ENCODE assay signal across 27 cellular contexts in the genomic region with DNA sequence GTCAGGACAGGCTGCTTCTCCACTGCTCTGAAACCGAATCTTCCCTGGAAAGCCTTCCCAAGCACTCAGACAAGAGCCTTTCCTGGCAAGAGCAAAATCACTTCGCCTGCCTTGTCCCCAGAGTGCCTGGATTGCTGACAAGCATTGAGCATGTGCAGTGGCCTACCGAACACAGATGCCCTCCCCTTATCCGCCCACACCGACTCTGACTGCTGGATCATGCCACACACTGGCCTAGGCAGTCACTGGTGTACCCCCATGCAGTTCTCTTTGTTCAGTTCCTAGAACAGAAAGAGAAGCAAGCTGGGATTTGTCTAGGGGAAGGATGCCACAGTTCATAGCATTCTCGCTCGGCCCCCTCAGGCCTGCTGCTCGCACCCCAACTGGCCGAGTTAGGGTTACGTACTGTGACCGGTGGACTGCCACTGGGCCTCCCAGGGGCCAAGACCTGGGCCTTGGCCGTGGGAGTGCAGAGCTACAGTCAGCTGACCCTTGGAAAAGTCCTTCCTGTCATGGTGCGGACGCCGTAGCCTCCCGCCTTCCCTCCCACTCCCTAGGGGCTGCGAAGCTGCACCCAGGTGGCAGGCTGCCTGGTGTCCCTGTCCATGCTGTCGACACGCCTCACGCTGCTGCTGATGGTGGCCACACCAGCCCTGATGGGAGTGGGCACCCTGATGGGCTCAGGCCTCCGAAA. TPM values are rescaled to one million over a fixed set of nuclear protein-coding genes. Genes with fewer than 3 reads are reported as not detected.
DNase-seq lines count a peak whose midpoint lies in the region; ATAC-seq, FAIRE-seq and TF ChIP-seq lines count a peak whose summit lies in the region.
"Had no signal": no experiment of that assay in that cellular context is flagged by ENCODE, and none has a peak within 500 bp of the region (broad histone marks: within the 10 kb centered on the region; RNA-seq: fewer than 3 reads in every experiment).

No MANE protein-coding gene starts in this region.

- H2AFZ ChIP-seq in K562 (ENCODE audit: low read depth, low read length), result no peak overlapping the region

- H3K9me3 ChIP-seq in right cardiac atrium (ENCODE audit: control insufficient read depth, low read length) (no peaks in the 10 kb centered on the region), K562 (replicated peaks; ENCODE audit: control insufficient read depth, insufficient read depth, low read depth, low read length) (no peaks in the 10 kb centered on the region), skeletal muscle tissue (ENCODE audit: control insufficient read depth in 3 of 3, low read length in 3 of 3) (no peaks in the 10 kb centered on the region)
- H3K9me3 ChIP-seq: BLaER1 treated with 17β-estradiol and CSF1 and Interleukin-3, amounts not matched to agents 10 nM and 100 nM; SJCRH30 had no signal

- CTCF ChIA-PET in K562 (lab: Yijun Ruan, JAX; ENCODE audit: low intra/inter-chr PET ratio), result no interaction called here
- CTCF ChIA-PET in Calu3 (lab: Charles Lee), result no interaction called here

- POLR2A ChIA-PET in K562 (lab: Yijun Ruan, JAX), result interaction anchor here (0.6 to 1.3 kb wide), 5 partner anchors 9 to 1140 kb away, joined by 3 to 5 read pairs (median 3); partner anchors contain the start of genes FASTK and TMUB1

- TF ChIP-seq EP300 in K562 (IDR thresholded peaks at IDR 0.05; ENCODE audit: low read length), result no peak

- H3K4me1 Mint-ChIP-seq in Calu3 (ENCODE audit: low read depth, unreplicated experiment), result peaks cover 17% of the 10 kb centered on the region

- DNase-seq in Right ventricle myocardium inferior (ENCODE audit: missing footprints), result peak; percentile 57
- no peak for DNase-seq in right cardiac atrium
- no peak for DNase-seq in K562 (ENCODE audit: extremely low read depth in 1 of 4, low spot score in 3 of 4)
- peak; percentile 51 for DNase-seq in left ventricle myocardium superior
- DNase-seq in Calu3, result no peak
- no peak for DNase-seq in stimulated activated CD4-positive, alpha-beta T cell treated with anti-CD3 and anti-CD28 coated beads, Interleukin-12 subunit alpha, Interleukin-12 subunit beta, amount 100 ng/mL, for 4 hours
- DNase-seq: ACHN; CD8-positive, alpha-beta T cell; H7; KG1; NCI-H1092; NCI-H1436 treated with DMSO at 0.1 percent for 48 hours; NCI-H2029; NCI-H226; NCI-H510A treated with DMSO at 0.1 percent for 48 hours; NCI-H774; NK-92 treated with Interleukin-12 subunit alpha and Interleukin-12 subunit beta, amount 100 ng/mL, for 24 hours; SJCRH30 had no signal

- H3K27ac ChIP-seq in right cardiac atrium (ENCODE audit: low read length), result no peak overlapping the region
- no peak overlapping the region for H3K27ac ChIP-seq in K562 (ENCODE audit: extremely low read depth, low read depth, low read length)
- peak overlapping the region; percentile 31 for H3K27ac ChIP-seq in skeletal muscle tissue (ENCODE audit: low read depth, low read length)
- H3K27ac ChIP-seq: 22Rv1; BLaER1 treated with 17β-estradiol and CSF1 and Interleukin-3, amounts not matched to agents 10 nM and 100 nM; HL-60; SJCRH30 had no signal

- peaks cover 6% of the 10 kb centered on the region for H3K9me1 ChIP-seq in K562 (ENCODE audit: control insufficient read depth, insufficient read depth, low read length)

- FAIRE-seq in K562 (lab: Jason Lieb, UNC), result no peak
- FAIRE-seq: G401.6, GM12892, HepG2 had no signal

- H3K4me1 ChIP-seq in right cardiac atrium (ENCODE audit: control insufficient read depth, insufficient read depth, low read length) (no peaks in the 10 kb centered on the region), K562 (replicated peaks in 1 of 2; ENCODE audit: control insufficient read depth in 2 of 2, insufficient read depth in 2 of 2, low read length in 2 of 2) (peaks cover 16 to 63% of the 10 kb centered on the region in 2 experiments), skeletal muscle tissue (ENCODE audit: control insufficient read depth in 3 of 3, insufficient read depth in 3 of 3, low read length in 3 of 3) (peaks cover 23 to 33% (median 26%) of the 10 kb centered on the region in 3 donors)

- H3K9me3 Mint-ChIP-seq in Calu3 (ENCODE audit: low read depth, unreplicated experiment), result no peaks in the 10 kb centered on the region
- H3K9me3 Mint-ChIP-seq: CD8-positive, alpha-beta T cell had no signal

- H3K27me3 Mint-ChIP-seq in Calu3 (ENCODE audit: unreplicated experiment), result no peaks in the 10 kb centered on the region

- peaks cover 16% of the 10 kb centered on the region for H3K36me3 Mint-ChIP-seq in Calu3 (ENCODE audit: insufficient read depth, unreplicated experiment)

- H3K9ac ChIP-seq in K562 (ENCODE audit: insufficient read depth in 1 of 2, low read depth in 2 of 2, low read length in 2 of 2) (peak overlapping the region in 1 of 2 experiments; percentile 11; a peak in 2 of 4 replicates), skeletal muscle tissue (ENCODE audit: low read depth in 1 of 3, low read length in 3 of 3) (peak overlapping the region in 2 of 3 donors; percentile 43 to 68)

- ATAC-seq in Right ventricle myocardium inferior, result peak; percentile 77
- ATAC-seq in right cardiac atrium, result no peak
- ATAC-seq in K562, result no peak
- ATAC-seq in left ventricle myocardium superior, result peak; percentile 76
- ATAC-seq in GM19463 (IDR thresholded peaks at IDR 0.05; ENCODE audit: unreplicated experiment), result no peak
- ATAC-seq: CD8-positive, alpha-beta T cell; HepG2 had no signal

- H3K4me3 Mint-ChIP-seq in Calu3 (ENCODE audit: low read depth, unreplicated experiment), result no peak overlapping the region
- H3K4me3 Mint-ChIP-seq: CD8-positive, alpha-beta T cell had no signal

- H3K79me2 ChIP-seq in K562 (ENCODE audit: control insufficient read depth, insufficient read depth, low read length), result peaks cover 19% of the 10 kb centered on the region

- no peak overlapping the region for H3K27ac Mint-ChIP-seq in Calu3 (ENCODE audit: unreplicated experiment)
- H3K27ac Mint-ChIP-seq: CD8-positive, alpha-beta T cell had no signal

- 81% methylated on average over 21 of the region's 21 CpGs for WGBS in right cardiac atrium
- 86% methylated on average over 21 of the region's 21 CpGs for WGBS in K562 (ENCODE audit: insufficient coverage, low coverage, missing lambda C conversion rate)

- in situ Hi-C loops in K562 (cut with MboI), result no loop called here

- BruUV-seq in K562 (replicated peaks; lab: Mats Ljungman, UMichigan) (no TSS peak), Calu3 (replicated peaks; lab: Mats Ljungman, UMichigan) (no TSS peak)

- TF ChIP-seq CTCF in K562 (IDR thresholded peaks at IDR 0.05 in 2 of 3, conservative IDR thresholded peaks at IDR 0.05 in 1 of 3; ENCODE audit: insufficient read depth in 2 of 3, low read depth in 1 of 3, low read length in 3 of 3) (no peak), Calu3 (IDR thresholded peaks at IDR 0.05; ENCODE audit: unreplicated experiment) (no peak)

- H3K36me3 ChIP-seq in K562 (ENCODE audit: control insufficient read depth, insufficient read depth, low read length) (peaks cover 70% of the 10 kb centered on the region; the same call in 2 of the 3 replicates), skeletal muscle tissue (ENCODE audit: control insufficient read depth in 3 of 3, insufficient read depth in 3 of 3, low read length in 3 of 3) (peaks cover 33 to 39% (median 34%) of the 10 kb centered on the region in 3 donors)
- H3K36me3 ChIP-seq: SJCRH30 had no signal

- no peak overlapping the region for H3K4me3 ChIP-seq in right cardiac atrium (ENCODE audit: low read length)
- no peak overlapping the region for H3K4me3 ChIP-seq in K562
- H3K4me3 ChIP-seq in skeletal muscle tissue (ENCODE audit: low read length in 3 of 3), result no peak overlapping the region
- H3K4me3 ChIP-seq: BLaER1 treated with 17β-estradiol and CSF1 and Interleukin-3, amounts not matched to agents 10 nM and 100 nM; SJCRH30 had no signal

- no peak for TF ChIP-seq RAD21 in K562 (CRISPR knock-in tag; conservative IDR thresholded peaks at IDR 0.05 in 1 of 2, IDR thresholded peaks at IDR 0.05 in 1 of 2)

- no peaks in the 10 kb centered on the region for H3K27me3 ChIP-seq in right cardiac atrium (ENCODE audit: control insufficient read depth, insufficient read depth)
- no peaks in the 10 kb centered on the region for H3K27me3 ChIP-seq in K562 (ENCODE audit: control insufficient read depth in 2 of 2, insufficient read depth in 2 of 2, low read length in 2 of 2)
- H3K27me3 ChIP-seq in skeletal muscle tissue (ENCODE audit: control insufficient read depth in 3 of 3, insufficient read depth in 3 of 3, low read length in 3 of 3), result no peaks in the 10 kb centered on the region
- H3K27me3 ChIP-seq: BLaER1 treated with 17β-estradiol and CSF1 and Interleukin-3, amounts not matched to agents 10 nM and 100 nM; SJCRH30 had no signal

- no peak overlapping the region for H3K4me2 ChIP-seq in K562 (ENCODE audit: insufficient read depth, low read length)
- H3K4me2 ChIP-seq: BLaER1 treated with 17β-estradiol and CSF1 and Interleukin-3, amounts not matched to agents 10 nM and 100 nM had no signal

- TF ChIP-seq POLR2A in K562 (conservative IDR thresholded peaks at IDR 0.05), result no peak

- H4K20me1 ChIP-seq in K562 (replicated peaks; ENCODE audit: control insufficient read depth, insufficient read depth, low read length), result peaks cover 7% of the 10 kb centered on the region

- intact Hi-C loops in Right ventricle myocardium inferior (cut with DNase I) (no loop called here), right cardiac atrium (cut with DNase I) (no loop called here), K562 (cut with micrococcal nuclease) (no loop called here), left ventricle myocardium superior (cut with micrococcal nuclease) (no loop called here), Calu3 (cut with micrococcal nuclease; ENCODE audit: unreplicated experiment) (no loop called here)

RNA-seq across cellular contexts. Expression of gene ABCB8, which starts 6.9 kb away (rescaled TPM):
- total RNA-seq in Right ventricle myocardium inferior (24.5 TPM), right cardiac atrium (10 to 100 TPM; 20.9 to 24.5 (median 23.4) TPM), K562 (2014; rRNA removed) (63.5 and 79.1 TPM in 2 replicates), K562 (2014; rRNA removed; fragmentation: Illumina TruSeq; extraction: Trizol) (16.9 and 21.9 TPM in 2 replicates), K562 (2015; rRNA removed; fragmentation: Illumina TruSeq; extraction: Trizol) (36.3 and 38.0 TPM in 2 replicates), K562 (2021) (106 and 109 TPM in 2 replicates), left ventricle myocardium superior (29.7 TPM), skeletal muscle tissue (15.7 TPM), Calu3 (2022) (40.2 and 42.3 TPM in 2 replicates)
- polyA plus RNA-seq in right cardiac atrium (19.6 TPM), K562 (2011; rRNA removed) (27.0 and 42.2 TPM in 2 replicates), K562 (2014; fragmentation: Illumina TruSeq; extraction: Trizol) (61.4 and 89.2 TPM in 2 replicates), K562 (2014; fragmentation: Nextera tagmentation; extraction: Ambion mirVana) (1 to 10 TPM; 7.6 to 9.2 TPM), K562 (2014; rRNA removed) (73.6 and 81.3 TPM in 2 replicates)
- total RNA-seq in K562 (2011; cell fraction: chromatin; rRNA removed; ENCODE audit: low replicate concordance), result 193 and 406 TPM in 2 replicates
- total RNA-seq in K562 (2011; cell fraction: nucleolus; rRNA removed), result 266 and 270 TPM in 2 replicates
- 209 and 255 TPM in 2 replicates for total RNA-seq in K562 (2011; cell fraction: nucleoplasm; rRNA removed)
- polyA plus RNA-seq in K562 (2011; cell fraction: cytosol; rRNA removed), result 44.7 and 109 TPM in 2 replicates
- 87.0 and 201 TPM in 2 replicates for polyA plus RNA-seq in K562 (2011; cell fraction: nucleus; rRNA removed)
- polyA plus RNA-seq in K562 (2012), result 64.3 and 65.5 TPM in 2 replicates
- polyA minus RNA-seq in K562 (2011; rRNA and poly(A)+ RNA removed), result 23.8 and 38.7 TPM in 2 replicates
- polyA minus RNA-seq in K562 (2011; cell fraction: cytosol; rRNA and poly(A)+ RNA removed), result 44.9 and 63.6 TPM in 2 replicates
- 54.3 and 64.6 TPM in 2 replicates for polyA minus RNA-seq in K562 (2011; cell fraction: nucleus; rRNA and poly(A)+ RNA removed)

RNA-seq across cellular contexts. Expression of gene ATG9B, which starts 10.9 kb away (rescaled TPM):
- total RNA-seq in Right ventricle myocardium inferior (not detected), right cardiac atrium (under 1 TPM in 2 of 4 donors, not detected in 2; 0.18 to 0.23 TPM), K562 (2014; rRNA removed) (2.0 and 2.1 TPM in 2 replicates), K562 (2014; rRNA removed; fragmentation: Illumina TruSeq; extraction: Trizol) (0.64 and 1.2 TPM in 2 replicates), K562 (2015; rRNA removed; fragmentation: Illumina TruSeq; extraction: Trizol) (0.29 and 0.90 TPM in 2 replicates), K562 (2021) (2.2 and 4.7 TPM in 2 replicates), left ventricle myocardium superior (not detected), skeletal muscle tissue (not detected), Calu3 (2022) (7.9 and 17.7 TPM in 2 replicates)
- polyA plus RNA-seq in right cardiac atrium (0.43 TPM), K562 (2011; rRNA removed) (1.3 and 1.7 TPM in 2 replicates), K562 (2014; fragmentation: Illumina TruSeq; extraction: Trizol) (0.92 and 1.4 TPM in 2 replicates), K562 (2014; fragmentation: Nextera tagmentation; extraction: Ambion mirVana) (1 to 10 TPM; 5.0 to 6.9 TPM), K562 (2014; rRNA removed) (2.7 and 8.0 TPM in 2 replicates)
- total RNA-seq in K562 (2011; cell fraction: chromatin; rRNA removed; ENCODE audit: low replicate concordance), result 3.9 and 10.1 TPM in 2 replicates
- 5.8 and 7.7 TPM in 2 replicates for total RNA-seq in K562 (2011; cell fraction: nucleolus; rRNA removed)
- total RNA-seq in K562 (2011; cell fraction: nucleoplasm; rRNA removed), result 4.8 and 12.4 TPM in 2 replicates
- polyA plus RNA-seq in K562 (2011; cell fraction: cytosol; rRNA removed), result 1.2 and 1.7 TPM in 2 replicates
- polyA plus RNA-seq in K562 (2011; cell fraction: nucleus; rRNA removed), result 5.9 and 13.7 TPM in 2 replicates
- 6.6 and 7.2 TPM in 2 replicates for polyA plus RNA-seq in K562 (2012)
- 0.27 and 0.63 TPM in 2 replicates for polyA minus RNA-seq in K562 (2011; rRNA and poly(A)+ RNA removed)
- polyA minus RNA-seq in K562 (2011; cell fraction: cytosol; rRNA and poly(A)+ RNA removed), result not detected in 2 replicates
- 1.00 and 2.6 TPM in 2 replicates for polyA minus RNA-seq in K562 (2011; cell fraction: nucleus; rRNA and poly(A)+ RNA removed)
- total RNA-seq: Daoy, HepG2 had no signal

RNA-seq across cellular contexts. Expression of gene ASIC3, which starts 13.2 kb away (rescaled TPM):
- 5.5 TPM for total RNA-seq in Right ventricle myocardium inferior
- 1 to 10 TPM; 4.0 to 6.5 (median 5.0) TPM for total RNA-seq in right cardiac atrium
- 5.3 TPM for polyA plus RNA-seq in right cardiac atrium
- total RNA-seq in K562 (2011; cell fraction: chromatin; rRNA removed; ENCODE audit: low replicate concordance), result 11.1 and 29.9 TPM in 2 replicates
- 11.7 and 12.1 TPM in 2 replicates for total RNA-seq in K562 (2011; cell fraction: nucleolus; rRNA removed)
- 11.4 and 19.2 TPM in 2 replicates for total RNA-seq in K562 (2011; cell fraction: nucleoplasm; rRNA removed)
- 0.32 and 1.5 TPM in 2 replicates for total RNA-seq in K562 (2014; rRNA removed)
- total RNA-seq in K562 (2014; rRNA removed; fragmentation: Illumina TruSeq; extraction: Trizol), result 0.32 and 0.40 TPM in 2 replicates
- total RNA-seq in K562 (2015; rRNA removed; fragmentation: Illumina TruSeq; extraction: Trizol), result 0.87 and 0.98 TPM in 2 replicates
- 2.9 and 3.2 TPM in 2 replicates for total RNA-seq in K562 (2021)
- polyA plus RNA-seq in K562 (2011; rRNA removed), result 1.3 and 2.7 TPM in 2 replicates
- polyA plus RNA-seq in K562 (2011; cell fraction: cytosol; rRNA removed), result 2.1 and 3.3 TPM in 2 replicates
- polyA plus RNA-seq in K562 (2011; cell fraction: nucleus; rRNA removed), result 18.1 and 42.9 TPM in 2 replicates
- 5.5 and 18.9 TPM in 2 replicates for polyA plus RNA-seq in K562 (2012)
- polyA plus RNA-seq in K562 (2014; fragmentation: Illumina TruSeq; extraction: Trizol), result 2.4 and 2.7 TPM in 2 replicates
- polyA plus RNA-seq in K562 (2014; fragmentation: Nextera tagmentation; extraction: Ambion mirVana), result under 1 TPM; 0.11 to 0.44 TPM
- 3.3 and 5.0 TPM in 2 replicates for polyA plus RNA-seq in K562 (2014; rRNA removed)
- not detected in 2 replicates for polyA minus RNA-seq in K562 (2011; rRNA and poly(A)+ RNA removed)
- 0.64 and 1.5 TPM in 2 replicates for polyA minus RNA-seq in K562 (2011; cell fraction: cytosol; rRNA and poly(A)+ RNA removed)
- polyA minus RNA-seq in K562 (2011; cell fraction: nucleus; rRNA and poly(A)+ RNA removed), result 2.7 and 3.0 TPM in 2 replicates
- total RNA-seq in left ventricle myocardium superior, result 8.6 TPM
- not detected for total RNA-seq in skeletal muscle tissue
- 11.7 and 13.6 TPM in 2 replicates for total RNA-seq in Calu3 (2022)
- total RNA-seq: HepG2 had no signal

RNA-seq across cellular contexts. Expression of gene CDK5, which starts 22.5 kb away (rescaled TPM):
- total RNA-seq in Right ventricle myocardium inferior (6.7 TPM), right cardiac atrium (10 to 100 TPM in 1 of 4 donors, 1 to 10 TPM in 3; 6.2 to 11.2 (median 7.4) TPM), K562 (2014; rRNA removed) (38.0 and 53.5 TPM in 2 replicates), K562 (2014; rRNA removed; fragmentation: Illumina TruSeq; extraction: Trizol) (11.8 and 20.3 TPM in 2 replicates), K562 (2015; rRNA removed; fragmentation: Illumina TruSeq; extraction: Trizol) (32.2 and 35.8 TPM in 2 replicates), K562 (2021) (25.0 and 25.3 TPM in 2 replicates), left ventricle myocardium superior (8.1 TPM), skeletal muscle tissue (5.7 TPM), Calu3 (2022) (23.5 and 24.6 TPM in 2 replicates)
- polyA plus RNA-seq in right cardiac atrium (6.5 TPM), K562 (2011; rRNA removed) (27.5 and 28.6 TPM in 2 replicates), K562 (2014; fragmentation: Illumina TruSeq; extraction: Trizol) (29.0 and 34.3 TPM in 2 replicates), K562 (2014; fragmentation: Nextera tagmentation; extraction: Ambion mirVana) (10 to 100 TPM in 1 of 2 experiments, 1 to 10 TPM in 1; 3.2 to 18.1 TPM), K562 (2014; rRNA removed) (25.6 and 28.4 TPM in 2 replicates)
- 19.7 and 25.7 TPM in 2 replicates for total RNA-seq in K562 (2011; cell fraction: chromatin; rRNA removed; ENCODE audit: low replicate concordance)
- 30.0 and 32.9 TPM in 2 replicates for total RNA-seq in K562 (2011; cell fraction: nucleolus; rRNA removed)
- total RNA-seq in K562 (2011; cell fraction: nucleoplasm; rRNA removed), result 23.7 and 24.5 TPM in 2 replicates
- polyA plus RNA-seq in K562 (2011; cell fraction: cytosol; rRNA removed), result 47.3 and 82.3 TPM in 2 replicates
- 35.2 and 43.5 TPM in 2 replicates for polyA plus RNA-seq in K562 (2011; cell fraction: nucleus; rRNA removed)
- 36.0 and 38.1 TPM in 2 replicates for polyA plus RNA-seq in K562 (2012)
- polyA minus RNA-seq in K562 (2011; rRNA and poly(A)+ RNA removed), result 25.6 and 37.1 TPM in 2 replicates
- polyA minus RNA-seq in K562 (2011; cell fraction: cytosol; rRNA and poly(A)+ RNA removed), result 13.6 and 28.1 TPM in 2 replicates
- polyA minus RNA-seq in K562 (2011; cell fraction: nucleus; rRNA and poly(A)+ RNA removed), result 15.5 and 21.0 TPM in 2 replicates

RNA-seq across cellular contexts. Expression of gene SLC4A2, which starts 24.2 kb away (rescaled TPM):
- total RNA-seq in Right ventricle myocardium inferior (61.2 TPM), right cardiac atrium (100 to 1,000 TPM in 2 of 4 donors, 10 to 100 TPM in 2; 83.5 to 120 (median 96.5) TPM), K562 (2014; rRNA removed) (360 and 417 TPM in 2 replicates), K562 (2014; rRNA removed; fragmentation: Illumina TruSeq; extraction: Trizol) (32.6 and 55.0 TPM in 2 replicates), K562 (2015; rRNA removed; fragmentation: Illumina TruSeq; extraction: Trizol) (130 and 132 TPM in 2 replicates), K562 (2021) (363 and 375 TPM in 2 replicates), left ventricle myocardium superior (64.1 TPM), skeletal muscle tissue (31.3 TPM), Calu3 (2022) (194 and 209 TPM in 2 replicates)
- polyA plus RNA-seq in right cardiac atrium (61.7 TPM), K562 (2011; rRNA removed) (69.2 and 85.2 TPM in 2 replicates), K562 (2014; fragmentation: Illumina TruSeq; extraction: Trizol) (166 and 212 TPM in 2 replicates), K562 (2014; fragmentation: Nextera tagmentation; extraction: Ambion mirVana) (10 to 100 TPM; 11.4 to 28.8 TPM), K562 (2014; rRNA removed) (306 and 316 TPM in 2 replicates)
- 230 and 845 TPM in 2 replicates for total RNA-seq in K562 (2011; cell fraction: chromatin; rRNA removed; ENCODE audit: low replicate concordance)
- total RNA-seq in K562 (2011; cell fraction: nucleolus; rRNA removed), result 746 and 756 TPM in 2 replicates
- 367 and 388 TPM in 2 replicates for total RNA-seq in K562 (2011; cell fraction: nucleoplasm; rRNA removed)
- polyA plus RNA-seq in K562 (2011; cell fraction: cytosol; rRNA removed), result 68.0 and 147 TPM in 2 replicates
- 438 and 829 TPM in 2 replicates for polyA plus RNA-seq in K562 (2011; cell fraction: nucleus; rRNA removed)
- 243 and 347 TPM in 2 replicates for polyA plus RNA-seq in K562 (2012)
- 29.9 and 60.1 TPM in 2 replicates for polyA minus RNA-seq in K562 (2011; rRNA and poly(A)+ RNA removed)
- polyA minus RNA-seq in K562 (2011; cell fraction: cytosol; rRNA and poly(A)+ RNA removed), result 79.9 and 106 TPM in 2 replicates
- polyA minus RNA-seq in K562 (2011; cell fraction: nucleus; rRNA and poly(A)+ RNA removed), result 138 and 143 TPM in 2 replicates

Comparison
In these comparisons a context has a peak if more than half of its experiments do, and no peak if none do; other contexts are left out.
1. ATAC-seq: peak in Right ventricle myocardium inferior (single experiment) and left ventricle myocardium superior (single experiment); none in right cardiac atrium (0 of 2), K562 (single experiment) and GM19463 (single experiment).
2. DNase-seq: peak in Right ventricle myocardium inferior (single experiment) and left ventricle myocardium superior (single experiment); none in right cardiac atrium (0 of 3), K562 (0 of 4), Calu3 (single experiment) and stimulated activated CD4-positive, alpha-beta T cell treated with anti-CD3 and anti-CD28 coated beads, Interleukin-12 subunit alpha, Interleukin-12 subunit beta, amount 100 ng/mL, for 4 hours (single experiment).